1 cellular context compared by ENCODE assay signal in genomic region chr13:113882266-113882627, GRCh38.
TF ChIP-seq lines count a peak whose summit lies in the region.

No MANE protein-coding gene starts in this region.

TF ChIP-seq in IMR-90, 13 proteins besides CTCF, POLR2A, EP300 and RAD21 (continued from another document):
- TF ChIP-seq ELK1 (IDR thresholded peaks at IDR 0.05; ENCODE audit: borderline replicate concordance, low read depth, low read length) (no peak), MAFK (IDR thresholded peaks at IDR 0.05; ENCODE audit: low read depth, low read length) (no peak), NFE2L2 (IDR thresholded peaks at IDR 0.05; ENCODE audit: low read depth, low read length) (no peak), USF2 (IDR thresholded peaks at IDR 0.05; ENCODE audit: low read depth, low read length) (no peak), MAZ (IDR thresholded peaks at IDR 0.05; ENCODE audit: borderline replicate concordance, low read depth, low read length) (no peak), FOS (IDR thresholded peaks at IDR 0.05; ENCODE audit: low read depth, low read length) (no peak)
